Comparison of ENCODE assay signal across 12 cellular contexts in genomic region chr6:151254451-151255081, GRCh38. TPM values are rescaled to one million over a fixed set of nuclear protein-coding genes. Genes with fewer than 3 reads are reported as not detected.
A peak's percentile ranks its signal among the peaks of the same experiment; 100 is the strongest.
DNase-seq lines count a peak whose midpoint lies in the region; ATAC-seq, FAIRE-seq and TF ChIP-seq lines count a peak whose summit lies in the region.
"Had no signal": no experiment of that assay in that cellular context is flagged by ENCODE, and none has a peak within 500 bp of the region (broad histone marks: within the 10 kb centered on the region; RNA-seq: fewer than 3 reads in every experiment).

No MANE protein-coding gene starts in this region.

- CTCF ChIA-PET in A549 (lab: Yijun Ruan, JAX) = interaction anchor here (1.3 kb wide), 1 partner anchor 70 kb away, joined by 6 read pairs; no protein-coding TSS in a partner anchor
- CTCF ChIA-PET in H1 (lab: Charles Lee; ENCODE audit: partially characterized antibody) = interaction anchor here (0.7 to 0.9 kb wide), 3 partner anchors 10 to 291 kb away, joined by 3 to 4 read pairs (median 3); no protein-coding TSS in a partner anchor

- peaks cover 0 to 28% of the 10 kb centered on the region in 2 experiments; a peak in 2 of 4 replicates for H3K79me2 ChIP-seq in H1 (ENCODE audit: control insufficient read depth in 1 of 2, insufficient read depth in 2 of 2, low read length in 2 of 2)

- peak overlapping the region; percentile 57 for H3K4me3 Mint-ChIP-seq in mesothelial cell of epicardium
- H3K4me3 Mint-ChIP-seq: activated naive CD8-positive, alpha-beta T cell treated with anti-CD3 and anti-CD28 coated beads, Interleukin-2, amount 10 ng/mL, durations not matched to agents 7 days and 5 days; B cell had no signal

- ATAC-seq in A549 = peak in 1 of 2 experiments; percentile 37; a peak in 3 of 6 replicates
- no peak for ATAC-seq in GM18519 (IDR thresholded peaks at IDR 0.05; ENCODE audit: low FRiP score, unreplicated experiment)

- H3K18ac ChIP-seq in H1 (ENCODE audit: extremely low read depth, low read length) = no peak overlapping the region

- H3K4me3 ChIP-seq in A549 (no peak overlapping the region), HUES48 (ENCODE audit: low read depth, low read length) (no peak overlapping the region), H1 (ENCODE audit: extremely low read depth in 1 of 4, insufficient read depth in 2 of 4, low read depth in 3 of 4, low read length in 4 of 4) (no peak overlapping the region)

- H3K27ac ChIP-seq in A549 (no peak overlapping the region), HUES48 (ENCODE audit: low read depth, low read length) (peak overlapping the region; percentile 56), H1 (ENCODE audit: low read depth, low read length) (no peak overlapping the region)

- DNase-seq in A549 (ENCODE audit: low read depth in 1 of 2, low spot score in 1 of 2) (peak in 1 of 2 experiments; percentile 11), H1 (ENCODE audit: low read depth in 1 of 2, low spot score in 2 of 2) (no peak), mesothelial cell of epicardium (ENCODE audit: low spot score in 2 of 2, unreplicated experiment in 2 of 2) (no peak), cerebellar cortex (ENCODE audit: low spot score) (no peak), GM10266 (ENCODE audit: extremely low spot score) (no peak), NCI-H510A treated with DMSO at 0.1 percent for 48 hours (lab: John Stamatoyannopoulos, UW) (no peak)
- DNase-seq: activated CD4-positive, alpha-beta T cell treated with anti-CD3 and anti-CD28 coated beads, Interleukin-2, amount 50 U/mL, for 4 hours; activated naive CD8-positive, alpha-beta T cell treated with anti-CD3 and anti-CD28 coated beads, Interleukin-2, amount 10 ng/mL, durations not matched to agents 7 days and 5 days; NCI-H1417 had no signal

- no peak overlapping the region for H3K56ac ChIP-seq in H1 (replicated peaks; ENCODE audit: insufficient read length, low read depth, low read length)

- POLR2A ChIA-PET in A549 (lab: Yijun Ruan, JAX) (interaction anchor here (0.7 kb wide), 1 partner anchor 262 kb away, joined by 3 read pairs; no protein-coding TSS in a partner anchor), H1 (lab: Charles Lee; ENCODE audit: partially characterized antibody) (interaction anchor here (0.6 to 3.4 kb wide), 4 partner anchors 14 to 257 kb away, joined by 3 to 24 read pairs (median 3); partner anchors contain the start of gene AKAP12)

- H3K9me3 ChIP-seq in A549 (no peaks in the 10 kb centered on the region), HUES48 (ENCODE audit: control insufficient read depth, insufficient read depth, low read length) (no peaks in the 10 kb centered on the region), H1 (ENCODE audit: insufficient read depth in 2 of 2, low read depth in 1 of 2, low read length in 1 of 2) (no peaks in the 10 kb centered on the region)

- no peak overlapping the region for H3K23ac ChIP-seq in H1 (ENCODE audit: insufficient read length)

- peaks cover 69% of the 10 kb centered on the region for H3K4me1 Mint-ChIP-seq in mesothelial cell of epicardium
- H3K4me1 Mint-ChIP-seq: activated naive CD8-positive, alpha-beta T cell treated with anti-CD3 and anti-CD28 coated beads, Interleukin-2, amount 10 ng/mL, durations not matched to agents 7 days and 5 days; B cell had no signal

- H3K4ac ChIP-seq in H1 (replicated peaks; ENCODE audit: insufficient read length, low read depth, low read length) = no peak overlapping the region

- TF ChIP-seq RAD21 in A549 (conservative IDR thresholded peaks at IDR 0.05 in 1 of 2, IDR thresholded peaks at IDR 0.05 in 1 of 2) (no peak), H1 (IDR thresholded peaks at IDR 0.05 in 1 of 2, conservative IDR thresholded peaks at IDR 0.05 in 1 of 2; ENCODE audit: low read depth in 2 of 2, low read length in 2 of 2) (no peak)

- TF ChIP-seq EP300 in A549 (IDR thresholded peaks at IDR 0.05) (no peak), H1 (IDR thresholded peaks at IDR 0.05; ENCODE audit: borderline replicate concordance in 1 of 2, low read depth in 2 of 2, low read length in 2 of 2) (no peak)

- H3K9ac ChIP-seq in HUES48 (ENCODE audit: low read depth, low read length) (no peak overlapping the region), H1 (replicated peaks in 1 of 4; ENCODE audit: extremely low read depth in 1 of 4, low read depth in 3 of 4, low read length in 3 of 4) (no peak overlapping the region)

- no peak for TF ChIP-seq CTCF in A549 (IDR thresholded peaks at IDR 0.05)
- no peak for TF ChIP-seq CTCF in H1 (IDR thresholded peaks at IDR 0.05; ENCODE audit: control extremely low read depth in 1 of 3, insufficient read depth in 1 of 3, low read depth in 1 of 3, low read length in 3 of 3)
- no peak for TF ChIP-seq CTCF in mesothelial cell of epicardium (IDR thresholded peaks at IDR 0.05; ENCODE audit: unreplicated experiment)
- no peak for TF ChIP-seq CTCF in GM10266 (IDR thresholded peaks at IDR 0.05; ENCODE audit: control insufficient read depth, insufficient read depth, low read depth, missing control alignments)

- H3K36me3 Mint-ChIP-seq in mesothelial cell of epicardium = peaks cover 9% of the 10 kb centered on the region
- H3K36me3 Mint-ChIP-seq: activated naive CD8-positive, alpha-beta T cell treated with anti-CD3 and anti-CD28 coated beads, Interleukin-2, amount 10 ng/mL, durations not matched to agents 7 days and 5 days had no signal

- no peak overlapping the region for H2BK15ac ChIP-seq in H1 (ENCODE audit: low read length)

- FAIRE-seq in A549 (lab: Jason Lieb, UNC) = no peak
- FAIRE-seq in H1 (lab: Jason Lieb, UNC) = peak; percentile 19

- H4K91ac ChIP-seq in H1 (replicated peaks; ENCODE audit: insufficient read length, low read length) = no peak overlapping the region

- H3K27ac Mint-ChIP-seq in mesothelial cell of epicardium = peak overlapping the region; percentile 99
- H3K27ac Mint-ChIP-seq: activated naive CD8-positive, alpha-beta T cell treated with anti-CD3 and anti-CD28 coated beads, Interleukin-2, amount 10 ng/mL, durations not matched to agents 7 days and 5 days; B cell had no signal

- H2AK5ac ChIP-seq in H1 (ENCODE audit: low read depth, low read length) = no peak overlapping the region

- peaks cover 21% of the 10 kb centered on the region; the same call in 2 of the 3 replicates for H3K4me1 ChIP-seq in A549
- H3K4me1 ChIP-seq in HUES48 (ENCODE audit: control insufficient read depth, insufficient read depth, low read length) = peaks cover 17% of the 10 kb centered on the region
- H3K4me1 ChIP-seq in H1 (replicated peaks in 1 of 4; ENCODE audit: control insufficient read depth in 3 of 4, insufficient read depth in 4 of 4, low read length in 3 of 4) = peaks cover 0 to 4% (median 2%) of the 10 kb centered on the region in 4 experiments; a peak in 4 of 7 replicates

- H3K27me3 ChIP-seq in HUES48 (ENCODE audit: control insufficient read depth, insufficient read depth, low read length) = no peaks in the 10 kb centered on the region
- no peaks in the 10 kb centered on the region for H3K27me3 ChIP-seq in H1 (replicated peaks in 1 of 4; ENCODE audit: control insufficient read depth in 3 of 4, extremely low read depth in 1 of 4, insufficient read depth in 3 of 4, low read length in 3 of 4)

- no peaks in the 10 kb centered on the region for H3K36me3 ChIP-seq in HUES48 (ENCODE audit: control insufficient read depth, insufficient read depth, low read length)
- H3K36me3 ChIP-seq in H1 (ENCODE audit: control insufficient read depth in 2 of 4, insufficient read depth in 4 of 4, low read length in 3 of 4) = no peaks in the 10 kb centered on the region

- H4K8ac ChIP-seq in H1 (ENCODE audit: extremely low read depth, insufficient read depth, low read length) = no peak overlapping the region

- no peaks in the 10 kb centered on the region for H3K9me3 Mint-ChIP-seq in mesothelial cell of epicardium
- H3K9me3 Mint-ChIP-seq: activated naive CD8-positive, alpha-beta T cell treated with anti-CD3 and anti-CD28 coated beads, Interleukin-2, amount 10 ng/mL, durations not matched to agents 7 days and 5 days had no signal

- H3K79me1 ChIP-seq in H1 (ENCODE audit: low read depth, low read length) = peaks cover 2% of the 10 kb centered on the region; the same call in 1 of the 2 replicates

- H2BK120ac ChIP-seq in H1 (replicated peaks; ENCODE audit: low read depth, low read length) = no peak overlapping the region

- H3K27me3 Mint-ChIP-seq in mesothelial cell of epicardium (ENCODE audit: low read depth) = no peaks in the 10 kb centered on the region

- H4K5ac ChIP-seq in H1 (ENCODE audit: insufficient read length, low read depth, low read length) = no peak overlapping the region

- H3K4me2 ChIP-seq in A549 (peak overlapping the region; percentile 49; the same call in 2 of the 3 replicates), H1 (ENCODE audit: insufficient read depth in 1 of 2, low read depth in 2 of 2, low read length in 2 of 2) (peak overlapping the region in 1 of 2 experiments; percentile 10; a peak in 1 of 4 replicates)

- no peak overlapping the region for H3K14ac ChIP-seq in H1 (ENCODE audit: insufficient read length)

- H2AFZ ChIP-seq in H1 (ENCODE audit: low read length) = no peak overlapping the region

- no peak overlapping the region for H2BK5ac ChIP-seq in H1 (ENCODE audit: low read depth, low read length)

- no peak overlapping the region for H2BK20ac ChIP-seq in H1 (ENCODE audit: low read length)

- 80% methylated on average over 14 of the region's 14 CpGs for WGBS in A549 (ENCODE audit: missing lambda C conversion rate)
- 66% methylated on average over 14 of the region's 14 CpGs; no CpG with 5 or more reads in 1 of the 2 experiments for WGBS in H1 (ENCODE audit: extremely low coverage in 1 of 2, insufficient coverage in 1 of 2, insufficient read length in 1 of 2, insufficient replicate concordance in 2 of 2, low coverage in 1 of 2, low lambda C conversion rate in 2 of 2, missing lambda C conversion rate in 1 of 2), 2 experiments

- no peak overlapping the region for H2BK12ac ChIP-seq in H1 (ENCODE audit: low read depth, low read length)

- TF ChIP-seq POLR2A in A549 (IDR thresholded peaks at IDR 0.05; ENCODE audit: low read length) = no peak
- TF ChIP-seq POLR2A in H1 (IDR thresholded peaks at IDR 0.05; ENCODE audit: control extremely low read depth in 1 of 2, low read depth in 2 of 2, low read length in 2 of 2) = no peak

- no peaks in the 10 kb centered on the region; the same call in 1 of the 2 replicates for H3K23me2 ChIP-seq in H1 (ENCODE audit: low read depth, low read length)

- H4K20me1 ChIP-seq in H1 (replicated peaks in 1 of 2; ENCODE audit: control insufficient read depth in 1 of 2, insufficient read depth in 2 of 2, low read length in 2 of 2) = peaks cover 0 to 6% of the 10 kb centered on the region in 2 experiments

RNA-seq across cellular contexts. Expression of gene AKAP12, which starts 14.8 kb away (rescaled TPM):
- polyA plus RNA-seq in A549 (2011; rRNA removed) (145 and 192 TPM in 2 replicates), A549 (2017; fragmentation: RNase III; extraction: RNeasy Plus Mini Kit Qiagen cat#74134 plus additional on column Dnase treatment) (32.1 to 42.0 TPM (median 36.3 TPM) in 3 replicates), H1 (2011; rRNA removed) (10.6 and 14.6 TPM in 2 replicates)
- polyA plus RNA-seq in A549 (2012; cell fraction: cytosol; rRNA removed) = 18.6 and 19.3 TPM in 2 replicates
- polyA plus RNA-seq in A549 (2012; cell fraction: nucleus; rRNA removed) = 19.5 and 28.6 TPM in 2 replicates
- 73.1 and 80.0 TPM in 2 replicates for polyA minus RNA-seq in A549 (2011; rRNA and poly(A)+ RNA removed)
- total RNA-seq in H1 (2021; fragmentation: NEBNext Ultra II Directional; extraction: Animal tissue kit (Norgen Biotek cat#: 25700)) = 79.2 and 84.2 TPM in 2 replicates
- polyA plus RNA-seq in H1 (2011; cell fraction: cytosol; rRNA removed) = 27.4 TPM
- polyA plus RNA-seq in H1 (2011; cell fraction: nucleus; rRNA removed) = 18.5 TPM
- 48.4 to 56.6 TPM (median 53.9 TPM) in 4 replicates for polyA plus RNA-seq in H1 (2012, experiment 1 of 2)
- polyA plus RNA-seq in H1 (2012, experiment 2 of 2) = 2.0 TPM
- polyA plus RNA-seq in H1 (2013, experiment 1 of 2) = 56.7 TPM
- polyA plus RNA-seq in H1 (2013, experiment 2 of 2) = 58.3 TPM
- polyA minus RNA-seq in H1 (2011; rRNA and poly(A)+ RNA removed) = 20.4 and 30.1 TPM in 2 replicates
- 32.7 TPM for polyA minus RNA-seq in H1 (2011; cell fraction: cytosol; rRNA and poly(A)+ RNA removed)
- 27.0 TPM for polyA minus RNA-seq in H1 (2011; cell fraction: nucleus; rRNA and poly(A)+ RNA removed)
- 736 to 747 TPM (median 737 TPM) in 3 replicates for total RNA-seq in mesothelial cell of epicardium
